9 cellular contexts compared by ENCODE assay signal in the genomic region with DNA sequence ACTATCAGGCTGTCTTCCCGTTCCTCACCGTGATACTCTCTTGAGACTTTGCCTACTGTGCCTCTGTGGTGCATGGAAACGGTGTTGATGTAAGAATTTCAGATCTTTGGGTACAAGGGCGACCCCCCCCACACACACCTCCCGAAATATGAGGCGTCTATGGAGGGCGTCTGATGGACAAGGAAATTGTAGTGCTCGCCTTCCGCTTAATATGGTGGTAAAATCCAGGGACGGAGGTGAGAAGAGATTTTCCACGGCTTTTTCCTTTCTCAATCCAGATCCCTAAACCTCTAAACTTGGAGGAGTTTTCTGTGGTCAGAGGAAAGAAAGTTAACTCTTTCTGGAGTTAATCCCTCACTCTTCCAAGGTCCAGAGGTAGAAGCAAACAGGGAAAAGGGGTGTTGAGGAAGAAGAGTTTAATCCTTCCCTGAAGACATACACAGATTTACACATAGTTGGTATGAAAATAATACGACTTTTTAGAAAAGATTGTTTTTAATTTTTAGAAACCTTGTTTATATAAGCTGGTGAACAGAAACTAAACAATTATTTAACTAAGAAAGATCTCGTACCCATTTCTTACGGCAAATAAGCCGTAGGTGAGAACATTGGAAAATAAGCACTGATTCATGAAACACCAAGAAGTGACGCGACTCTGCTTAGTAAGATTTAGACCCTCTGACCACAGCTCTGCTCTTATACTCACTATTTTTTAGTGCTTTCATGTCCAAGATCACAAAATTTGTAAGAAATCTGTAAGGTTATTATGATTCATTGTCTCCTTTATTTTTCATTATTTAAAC. TPM values are rescaled to one million over a fixed set of nuclear protein-coding genes. Genes with fewer than 3 reads are reported as not detected.
DNase-seq lines count a peak whose midpoint lies in the region; ATAC-seq and TF ChIP-seq lines count a peak whose summit lies in the region.
"Had no signal": no experiment of that assay in that cellular context is flagged by ENCODE, and none has a peak within 500 bp of the region (broad histone marks: within the 10 kb centered on the region; RNA-seq: fewer than 3 reads in every experiment).

No MANE protein-coding gene starts in this region.

- no peaks in the 10 kb centered on the region for H3K36me3 ChIP-seq in MG63
- H3K36me3 ChIP-seq in mucosa of stomach (ENCODE audit: control insufficient read depth, insufficient read depth, low read length) = no peaks in the 10 kb centered on the region

- no peaks in the 10 kb centered on the region for H3K36me3 Mint-ChIP-seq in activated T-cell treated with anti-CD3 and anti-CD28 coated beads, Interleukin-2, amount 50 U/mL, for 4 hours (ENCODE audit: insufficient read depth)
- no peaks in the 10 kb centered on the region for H3K36me3 Mint-ChIP-seq in chondrocyte (ENCODE audit: low read depth)

- H3K27me3 ChIP-seq in MG63 (no peaks in the 10 kb centered on the region), mucosa of stomach (ENCODE audit: control insufficient read depth, insufficient read depth, low read length) (no peaks in the 10 kb centered on the region)

- peaks cover 10% of the 10 kb centered on the region for H3K4me1 Mint-ChIP-seq in activated T-cell treated with anti-CD3 and anti-CD28 coated beads, Interleukin-2, amount 50 U/mL, for 4 hours (ENCODE audit: low read depth)
- H3K4me1 Mint-ChIP-seq in chondrocyte (ENCODE audit: low read depth) = no peaks in the 10 kb centered on the region

- no peak for DNase-seq in activated T-cell treated with anti-CD3 and anti-CD28 coated beads, Interleukin-2, amount 50 U/mL, for 4 hours
- DNase-seq in activated T-cell treated with anti-CD3 and anti-CD28 coated beads, Interleukin-2, amount 50 U/mL, for 48 hours = no peak
- peak; percentile 50 for DNase-seq in MG63
- DNase-seq in chondrocyte (ENCODE audit: low spot score) = no peak
- DNase-seq in NCI-H1930 (lab: John Stamatoyannopoulos, UW) = no peak
- DNase-seq in iPS-NIHi7 (ENCODE audit: extremely low spot score) = no peak

- peaks cover 7% of the 10 kb centered on the region for H3K27me3 Mint-ChIP-seq in activated T-cell treated with anti-CD3 and anti-CD28 coated beads, Interleukin-2, amount 50 U/mL, for 4 hours (ENCODE audit: low read depth)
- H3K27me3 Mint-ChIP-seq in chondrocyte (ENCODE audit: low read depth) = peaks cover 6% of the 10 kb centered on the region
- H3K27me3 Mint-ChIP-seq: dendritic cell treated with granulocyte-macrophage colony-stimulating factor and Interleukin-4, amounts not matched to agents 40 ng/mL and 50 ng/mL, for 4 days had no signal

- no peaks in the 10 kb centered on the region for H3K9me3 Mint-ChIP-seq in activated T-cell treated with anti-CD3 and anti-CD28 coated beads, Interleukin-2, amount 50 U/mL, for 4 hours
- no peaks in the 10 kb centered on the region for H3K9me3 Mint-ChIP-seq in chondrocyte (ENCODE audit: low read depth)
- H3K9me3 Mint-ChIP-seq: dendritic cell treated with granulocyte-macrophage colony-stimulating factor and Interleukin-4, amounts not matched to agents 40 ng/mL and 50 ng/mL, for 4 days had no signal

- H3K27ac Mint-ChIP-seq in chondrocyte (ENCODE audit: unreplicated experiment) = peak overlapping the region; percentile 58
- H3K27ac Mint-ChIP-seq: dendritic cell treated with granulocyte-macrophage colony-stimulating factor and Interleukin-4, amounts not matched to agents 40 ng/mL and 50 ng/mL, for 4 days had no signal

- H3K4me3 ChIP-seq in MG63 (peak overlapping the region; percentile 63), mucosa of stomach (ENCODE audit: low read length) (peak overlapping the region; percentile 37)

- no peak for TF ChIP-seq CTCF in chondrocyte (IDR thresholded peaks at IDR 0.05)

- no peaks in the 10 kb centered on the region for H3K4me1 ChIP-seq in mucosa of stomach (ENCODE audit: control insufficient read depth, insufficient read depth, low read length)

- H3K4me3 Mint-ChIP-seq in activated T-cell treated with anti-CD3 and anti-CD28 coated beads, Interleukin-2, amount 50 U/mL, for 4 hours = no peak overlapping the region
- H3K4me3 Mint-ChIP-seq in chondrocyte (ENCODE audit: unreplicated experiment) = no peak overlapping the region
- H3K4me3 Mint-ChIP-seq: dendritic cell treated with granulocyte-macrophage colony-stimulating factor and Interleukin-4, amounts not matched to agents 40 ng/mL and 50 ng/mL, for 4 days had no signal

- ATAC-seq in activated T-cell treated with anti-CD3 and anti-CD28 coated beads, Interleukin-2, amount 50 U/mL, for 4 hours = peak; percentile 3 to 5
- no peak for ATAC-seq in HG03565 (IDR thresholded peaks at IDR 0.05; ENCODE audit: unreplicated experiment)

- H3K9ac ChIP-seq in mucosa of stomach (ENCODE audit: low read length) = peak overlapping the region; percentile 72

- H3K9me3 ChIP-seq in MG63 (no peaks in the 10 kb centered on the region), mucosa of stomach (ENCODE audit: control insufficient read depth, low read length) (no peaks in the 10 kb centered on the region)

RNA-seq across cellular contexts. Expression of gene RNASE12, which starts 23.1 kb away (rescaled TPM):
- total RNA-seq in activated T-cell treated with anti-CD3 and anti-CD28 coated beads, Interleukin-2, amount 50 U/mL, for 4 hours = not detected
- total RNA-seq in MG63 (2014; rRNA removed; shearing (Covaris generic); ENCODE audit: low replicate concordance) = not detected in 2 replicates
- not detected in 3 replicates for total RNA-seq in chondrocyte

RNA-seq across cellular contexts. Expression of gene RNASE11, which starts 26.4 kb away (rescaled TPM):
- total RNA-seq in activated T-cell treated with anti-CD3 and anti-CD28 coated beads, Interleukin-2, amount 50 U/mL, for 4 hours = not detected
- not detected in 2 replicates for total RNA-seq in MG63 (2014; rRNA removed; shearing (Covaris generic); ENCODE audit: low replicate concordance)
- total RNA-seq in chondrocyte = not detected in 3 replicates

RNA-seq across cellular contexts. Expression of gene OR6S1, which starts 27.3 kb away (rescaled TPM):
- not detected for total RNA-seq in activated T-cell treated with anti-CD3 and anti-CD28 coated beads, Interleukin-2, amount 50 U/mL, for 4 hours
- total RNA-seq in MG63 (2014; rRNA removed; shearing (Covaris generic); ENCODE audit: low replicate concordance) = not detected in 2 replicates
- not detected in 3 replicates for total RNA-seq in chondrocyte

RNA-seq across cellular contexts. Expression of gene RNASE9, which starts 53.4 kb away (rescaled TPM):
- not detected for total RNA-seq in activated T-cell treated with anti-CD3 and anti-CD28 coated beads, Interleukin-2, amount 50 U/mL, for 4 hours
- not detected in 2 replicates for total RNA-seq in MG63 (2014; rRNA removed; shearing (Covaris generic); ENCODE audit: low replicate concordance)
- not detected in 3 replicates for total RNA-seq in chondrocyte
